In genomic region chr15:70530906-70531305, GRCh38 we compare ENCODE assay signal across 20 cellular contexts.
"Had no signal": no experiment of that assay in that cellular context is flagged by ENCODE, and none has a peak within 500 bp of the region (broad histone marks: within the 10 kb centered on the region; RNA-seq: fewer than 3 reads in every experiment).

No MANE protein-coding gene starts in this region.

- H3K27ac Mint-ChIP-seq: activated naive CD8-positive, alpha-beta T cell treated with anti-CD3 and anti-CD28 coated beads for 36 hours; memory B cell; nephron progenitor cell; stimulated activated naive CD8-positive, alpha-beta T cell treated with anti-CD3 and anti-CD28 coated beads, Interleukin-15, Interleukin-2, amounts not matched to agents 100 ng/mL and 50 ng/mL, for 24 hours; WTC11 had no signal

- H3K27me3 Mint-ChIP-seq: activated naive CD8-positive, alpha-beta T cell treated with anti-CD3 and anti-CD28 coated beads for 36 hours; activated T-helper 17 cell treated with anti-CD3 and anti-CD28 coated beads, Interleukin-2, amount 50 U/mL, for 72 hours; central memory CD8-positive, alpha-beta T cell; stimulated activated naive CD8-positive, alpha-beta T cell treated with anti-CD3 and anti-CD28 coated beads, Interleukin-15, Interleukin-2, amounts not matched to agents 100 ng/mL and 50 ng/mL, for 24 hours had no signal

- H3K27ac ChIP-seq: colonic mucosa, epithelial cell of prostate, heart left ventricle, pancreas, skin epidermis, suprapubic skin, tibial nerve, uterus had no signal

- H3K9me3 Mint-ChIP-seq: activated naive CD8-positive, alpha-beta T cell treated with anti-CD3 and anti-CD28 coated beads for 36 hours; activated T-helper 17 cell treated with anti-CD3 and anti-CD28 coated beads, Interleukin-2, amount 50 U/mL, for 72 hours; stimulated activated naive CD8-positive, alpha-beta T cell treated with anti-CD3 and anti-CD28 coated beads, Interleukin-15, Interleukin-2, amounts not matched to agents 100 ng/mL and 50 ng/mL, for 24 hours; WTC11 had no signal

- ATAC-seq: activated T-helper 17 cell treated with anti-CD3 and anti-CD28 coated beads, Interleukin-2, amount 50 U/mL, for 72 hours; pancreas; right cardiac atrium; WTC11 had no signal

- H3K4me1 ChIP-seq: pancreas, uterus had no signal

- DNase-seq: activated naive CD8-positive, alpha-beta T cell treated with anti-CD3 and anti-CD28 coated beads for 36 hours; activated T-cell treated with anti-CD3 and anti-CD28 coated beads, Interleukin-2, amount 50 U/mL, for 1 hour; colonic mucosa; heart left ventricle; left cardiac atrium; nephron progenitor cell; pancreas; right cardiac atrium; stimulated activated CD4-positive, alpha-beta T cell treated with anti-CD3 and anti-CD28 coated beads, Interleukin-1b, Interleukin-23, amount 100 ng/mL, for 48 hours; SW 1271; uterus had no signal

- H3K4me3 ChIP-seq: colonic mucosa, heart left ventricle, pancreas, skin epidermis, suprapubic skin, tibial nerve, uterus had no signal

- H3K36me3 ChIP-seq: colonic mucosa, heart left ventricle, pancreas, suprapubic skin, tibial nerve, uterus had no signal

- H3K36me3 Mint-ChIP-seq: WTC11 had no signal

- H3K4me3 Mint-ChIP-seq: activated naive CD8-positive, alpha-beta T cell treated with anti-CD3 and anti-CD28 coated beads for 36 hours; central memory CD8-positive, alpha-beta T cell; memory B cell; nephron progenitor cell; stimulated activated naive CD8-positive, alpha-beta T cell treated with anti-CD3 and anti-CD28 coated beads, Interleukin-15, Interleukin-2, amounts not matched to agents 100 ng/mL and 50 ng/mL, for 24 hours; WTC11 had no signal

- H3K9me3 ChIP-seq: colonic mucosa, heart left ventricle, pancreas, suprapubic skin, tibial nerve, uterus had no signal

- H3K27me3 ChIP-seq: colonic mucosa, pancreas, tibial nerve, uterus had no signal
